Comparison of ENCODE assay signal across 11 cellular contexts in genomic region chr18:58865714-58866113, GRCh38. TPM values are rescaled to one million over a fixed set of nuclear protein-coding genes. Genes with fewer than 3 reads are reported as not detected.
DNase-seq lines count a peak whose midpoint lies in the region; ATAC-seq lines count a peak whose summit lies in the region.
"Had no signal": no experiment of that assay in that cellular context is flagged by ENCODE, and none has a peak within 500 bp of the region (broad histone marks: within the 10 kb centered on the region; RNA-seq: fewer than 3 reads in every experiment).

No MANE protein-coding gene starts in this region.

- H3K27ac ChIP-seq in angular gyrus (ENCODE audit: low read depth, low read length) = peak overlapping the region; percentile 94

- DNase-seq in G401 (ENCODE audit: low spot score) (peak; percentile 66), DMS53 treated with DMSO at 0.1 percent for 48 hours (lab: John Stamatoyannopoulos, UW; ENCODE audit: unreplicated experiment) (no peak)
- no peak for DNase-seq in activated CD4-positive, alpha-beta memory T cell treated with anti-CD3 and anti-CD28 coated beads, Interleukin-2, amount 10 ng/mL, durations not matched to agents 7 days and 5 days
- no peak for DNase-seq in activated T-cell treated with anti-CD3 and anti-CD28 coated beads, Interleukin-2, amount 50 U/mL, for 4 hours
- DNase-seq: activated CD4-positive, alpha-beta T cell treated with anti-CD3 and anti-CD28 coated beads, Interleukin-2, amount 50 U/mL, for 1 hour; amniotic stem cell; OCI-M1 had no signal

- H3K36me3 ChIP-seq in iPS-15b (ENCODE audit: control insufficient read depth, insufficient read depth, low read length) = peaks cover 31% of the 10 kb centered on the region

- POLR2A ChIA-PET in activated CD4-positive, alpha-beta memory T cell treated with anti-CD3 and anti-CD28 coated beads, Interleukin-2, amount 10 ng/mL, durations not matched to agents 7 days and 5 days (lab: Charles Lee) = no interaction called here

- H3K4me3 Mint-ChIP-seq in stimulated activated memory B cell treated with anti-CD40 and anti-IgM and Interleukin-4, amounts not matched to agents 10 μg/mL and 1 μg/mL and 100 μg/mL, for 72 hours = no peak overlapping the region
- H3K4me3 Mint-ChIP-seq in activated CD4-positive, alpha-beta memory T cell treated with anti-CD3 and anti-CD28 coated beads, Interleukin-2, amount 10 ng/mL, durations not matched to agents 7 days and 5 days = no peak overlapping the region
- H3K4me3 Mint-ChIP-seq in activated T-cell treated with anti-CD3 and anti-CD28 coated beads, Interleukin-2, amount 50 U/mL, for 4 hours = no peak overlapping the region

- no peaks in the 10 kb centered on the region for H3K9me3 Mint-ChIP-seq in stimulated activated memory B cell treated with anti-CD40 and anti-IgM and Interleukin-4, amounts not matched to agents 10 μg/mL and 1 μg/mL and 100 μg/mL, for 72 hours
- H3K9me3 Mint-ChIP-seq in activated CD4-positive, alpha-beta memory T cell treated with anti-CD3 and anti-CD28 coated beads, Interleukin-2, amount 10 ng/mL, durations not matched to agents 7 days and 5 days = no peaks in the 10 kb centered on the region
- H3K9me3 Mint-ChIP-seq in activated T-cell treated with anti-CD3 and anti-CD28 coated beads, Interleukin-2, amount 50 U/mL, for 4 hours = peaks cover 3% of the 10 kb centered on the region

- peaks cover 67% of the 10 kb centered on the region for H3K36me3 Mint-ChIP-seq in stimulated activated memory B cell treated with anti-CD40 and anti-IgM and Interleukin-4, amounts not matched to agents 10 μg/mL and 1 μg/mL and 100 μg/mL, for 72 hours
- no peaks in the 10 kb centered on the region for H3K36me3 Mint-ChIP-seq in activated CD4-positive, alpha-beta memory T cell treated with anti-CD3 and anti-CD28 coated beads, Interleukin-2, amount 10 ng/mL, durations not matched to agents 7 days and 5 days (ENCODE audit: low read depth)
- peaks cover 5% of the 10 kb centered on the region for H3K36me3 Mint-ChIP-seq in activated T-cell treated with anti-CD3 and anti-CD28 coated beads, Interleukin-2, amount 50 U/mL, for 4 hours (ENCODE audit: insufficient read depth)

- CTCF ChIA-PET in activated CD4-positive, alpha-beta memory T cell treated with anti-CD3 and anti-CD28 coated beads, Interleukin-2, amount 10 ng/mL, durations not matched to agents 7 days and 5 days (lab: Charles Lee) = interaction anchor here (1.4 kb wide), 1 partner anchor 97 kb away, joined by 4 read pairs; no protein-coding TSS in a partner anchor

- in situ Hi-C loops in G401 (cut with HindIII; ENCODE audit: low sequenced_read_pairs) = no loop called here

- H3K27me3 ChIP-seq in iPS-15b (ENCODE audit: control insufficient read depth, insufficient read depth, low read length) = no peaks in the 10 kb centered on the region

- no peak for ATAC-seq in stimulated activated memory B cell treated with anti-CD40 and anti-IgM and Interleukin-4, amounts not matched to agents 10 μg/mL and 1 μg/mL and 100 μg/mL, for 72 hours
- ATAC-seq in GM19035 (IDR thresholded peaks at IDR 0.05; ENCODE audit: unreplicated experiment) = no peak
- no peak for ATAC-seq in activated T-cell treated with anti-CD3 and anti-CD28 coated beads, Interleukin-2, amount 50 U/mL, for 4 hours

- H3K27ac Mint-ChIP-seq in stimulated activated memory B cell treated with anti-CD40 and anti-IgM and Interleukin-4, amounts not matched to agents 10 μg/mL and 1 μg/mL and 100 μg/mL, for 72 hours = peak overlapping the region; percentile 99
- H3K27ac Mint-ChIP-seq in activated CD4-positive, alpha-beta memory T cell treated with anti-CD3 and anti-CD28 coated beads, Interleukin-2, amount 10 ng/mL, durations not matched to agents 7 days and 5 days = no peak overlapping the region

- H3K27me3 Mint-ChIP-seq in stimulated activated memory B cell treated with anti-CD40 and anti-IgM and Interleukin-4, amounts not matched to agents 10 μg/mL and 1 μg/mL and 100 μg/mL, for 72 hours = no peaks in the 10 kb centered on the region
- H3K27me3 Mint-ChIP-seq in activated CD4-positive, alpha-beta memory T cell treated with anti-CD3 and anti-CD28 coated beads, Interleukin-2, amount 10 ng/mL, durations not matched to agents 7 days and 5 days = peaks cover 59% of the 10 kb centered on the region
- H3K27me3 Mint-ChIP-seq in activated T-cell treated with anti-CD3 and anti-CD28 coated beads, Interleukin-2, amount 50 U/mL, for 4 hours (ENCODE audit: low read depth) = peaks cover 53% of the 10 kb centered on the region

- H3K4me1 ChIP-seq in iPS-15b (ENCODE audit: control insufficient read depth, insufficient read depth, low read length) = peaks cover 56% of the 10 kb centered on the region

- H3K9ac ChIP-seq in iPS-15b (ENCODE audit: low read depth, low read length) = no peak overlapping the region

- H3K9me3 ChIP-seq in iPS-15b (ENCODE audit: control insufficient read depth, insufficient read depth, low read length) = no peaks in the 10 kb centered on the region

- H3K4me3 ChIP-seq in iPS-15b (ENCODE audit: low read depth, low read length) = peak overlapping the region; percentile 41

- peaks cover 51% of the 10 kb centered on the region for H3K4me1 Mint-ChIP-seq in stimulated activated memory B cell treated with anti-CD40 and anti-IgM and Interleukin-4, amounts not matched to agents 10 μg/mL and 1 μg/mL and 100 μg/mL, for 72 hours
- peaks cover 14% of the 10 kb centered on the region for H3K4me1 Mint-ChIP-seq in activated CD4-positive, alpha-beta memory T cell treated with anti-CD3 and anti-CD28 coated beads, Interleukin-2, amount 10 ng/mL, durations not matched to agents 7 days and 5 days
- peaks cover 11% of the 10 kb centered on the region for H3K4me1 Mint-ChIP-seq in activated T-cell treated with anti-CD3 and anti-CD28 coated beads, Interleukin-2, amount 50 U/mL, for 4 hours (ENCODE audit: low read depth)

RNA-seq across cellular contexts. Expression of gene ZNF532, which starts 1.0 kb away (rescaled TPM):
- total RNA-seq in G401 (2014; rRNA removed; shearing (Covaris generic)) = 19.5 and 21.9 TPM in 2 replicates
- 1 to 10 TPM; 3.4 to 4.2 TPM for total RNA-seq in activated CD4-positive, alpha-beta memory T cell treated with anti-CD3 and anti-CD28 coated beads, Interleukin-2, amount 10 ng/mL, durations not matched to agents 7 days and 5 days
- total RNA-seq in activated T-cell treated with anti-CD3 and anti-CD28 coated beads, Interleukin-2, amount 50 U/mL, for 4 hours = 1 to 10 TPM; 4.3 to 6.1 (median 5.6) TPM
